16 cellular contexts compared by ENCODE assay signal in genomic region chr11:104134760-104135159, GRCh38. TPM values are rescaled to one million over a fixed set of nuclear protein-coding genes. Genes with fewer than 3 reads are reported as not detected.
DNase-seq lines count a peak whose midpoint lies in the region; FAIRE-seq and TF ChIP-seq lines count a peak whose summit lies in the region.
"Had no signal": no experiment of that assay in that cellular context is flagged by ENCODE, and none has a peak within 500 bp of the region (broad histone marks: within the 10 kb centered on the region; RNA-seq: fewer than 3 reads in every experiment).

No MANE protein-coding gene starts in this region.

- H3K23ac ChIP-seq in mesendoderm (ENCODE audit: low read length): no peak overlapping the region

- no peak overlapping the region for H2BK15ac ChIP-seq in mesendoderm (replicated peaks; ENCODE audit: low read depth)

- H4K8ac ChIP-seq in mesendoderm (ENCODE audit: low read depth, low read length): no peak overlapping the region

- no peak overlapping the region for H3K56ac ChIP-seq in mesendoderm (ENCODE audit: low read length)

- no peak overlapping the region for H3K4me3 ChIP-seq in cardiac fibroblast (replicated peaks in 1 of 2; ENCODE audit: low read depth in 2 of 2, low read length in 2 of 2)
- H3K4me3 ChIP-seq in mesendoderm (ENCODE audit: low read length): no peak overlapping the region
- H3K4me3 ChIP-seq: left lung, right lobe of liver had no signal

- H3K79me1 ChIP-seq in mesendoderm (ENCODE audit: low read length): no peaks in the 10 kb centered on the region

- no peak overlapping the region for H3K27ac ChIP-seq in mesendoderm (ENCODE audit: low read depth, low read length)
- H3K27ac ChIP-seq: left lung, right lobe of liver had no signal

- H3K36me3 ChIP-seq in mesendoderm (ENCODE audit: control insufficient read depth, insufficient read depth, low read length): no peaks in the 10 kb centered on the region
- H3K36me3 ChIP-seq: left lung, right lobe of liver had no signal

- no peak for TF ChIP-seq CTCF in cardiac fibroblast (IDR thresholded peaks at IDR 0.05; ENCODE audit: low read depth, low read length)

- peaks cover 2% of the 10 kb centered on the region for H3K4me1 ChIP-seq in mesendoderm (ENCODE audit: control insufficient read depth, low read depth, low read length)
- H3K4me1 ChIP-seq: left lung, right lobe of liver had no signal

- H3K27me3 ChIP-seq in mesendoderm (ENCODE audit: insufficient read depth, low read length, poor library complexity): no peaks in the 10 kb centered on the region
- H3K27me3 ChIP-seq: left lung, right lobe of liver had no signal

- DNase-seq in EL: peak; percentile 60
- DNase-seq in NCI-H226: peak; percentile 84
- DNase-seq in cardiac fibroblast (ENCODE audit: low read depth in 2 of 2): peak; percentile 26 to 47
- peak; percentile 72 for DNase-seq in mesendoderm
- no peak for DNase-seq in AML-193 (lab: John Stamatoyannopoulos, UW)
- DNase-seq in GF-D8 (lab: John Stamatoyannopoulos, UW): no peak
- DNase-seq in nucleus accumbens (lab: John Stamatoyannopoulos, UW): no peak
- DNase-seq in urothelium cell line (ENCODE audit: low spot score): no peak
- DNase-seq: activated CD4-positive, alpha-beta T cell treated with anti-CD3 and anti-CD28 coated beads, Interleukin-2, amount 50 U/mL, for 48 hours; effector memory CD8-positive, alpha-beta T cell; GDM1; head of caudate nucleus; natural killer cell; NCI-H1105; right lobe of liver had no signal

- WGBS in mesendoderm (ENCODE audit: extremely low coverage, insufficient coverage, low lambda C conversion rate): no CpG with 5 or more reads among the region's 1 CpG

- H3K4ac ChIP-seq in mesendoderm (ENCODE audit: low read depth, low read length): no peak overlapping the region

- H3K9ac ChIP-seq in mesendoderm (ENCODE audit: low read length): no peak overlapping the region

- H3K18ac ChIP-seq in mesendoderm (ENCODE audit: low read length): peak overlapping the region; percentile 6

- no peak overlapping the region for H2BK5ac ChIP-seq in mesendoderm (ENCODE audit: low read length)

- H2AK5ac ChIP-seq in mesendoderm (ENCODE audit: low read length): no peak overlapping the region

- H4K5ac ChIP-seq in mesendoderm (ENCODE audit: low read length): no peak overlapping the region

- FAIRE-seq in urothelium cell line (lab: Jason Lieb, UNC): no peak

- H2BK120ac ChIP-seq in mesendoderm (ENCODE audit: low read depth, low read length): no peak overlapping the region

- no peaks in the 10 kb centered on the region for H3K79me2 ChIP-seq in mesendoderm (ENCODE audit: control insufficient read depth, insufficient read depth, low read length)

- H3K4me2 ChIP-seq in mesendoderm (ENCODE audit: low read length): no peak overlapping the region

RNA-seq across cellular contexts. Expression of gene PDGFD, which starts 29.2 kb away (rescaled TPM):
- 3.2 TPM for polyA plus RNA-seq in mesendoderm (2013, experiment 1 of 2)
- polyA plus RNA-seq in mesendoderm (2013, experiment 2 of 2): 3.2 TPM

Comparison
In these comparisons a context has a peak if more than half of its experiments do, and no peak if none do; other contexts are left out.
1. DNase-seq: peak in EL (single experiment), NCI-H226 (single experiment), cardiac fibroblast (2 of 2) and mesendoderm (single experiment); none in AML-193 (0 of 2), GF-D8 (single experiment), nucleus accumbens (0 of 56) and urothelium cell line (single experiment).